Comparison of ENCODE assay signal across 19 cellular contexts in genomic region chr19:10036601-10037071, GRCh38. TPM values are rescaled to one million over a fixed set of nuclear protein-coding genes. Genes with fewer than 3 reads are reported as not detected.
"Had no signal": no experiment of that assay in that cellular context is flagged by ENCODE, and none has a peak within 500 bp of the region (broad histone marks: within the 10 kb centered on the region; RNA-seq: fewer than 3 reads in every experiment).

No MANE protein-coding gene starts in this region.

- H3K9me3 Mint-ChIP-seq: activated naive CD4-positive, alpha-beta T cell treated with anti-CD3 and anti-CD28 coated beads, Interleukin-2, amount 10 ng/mL, durations not matched to agents 7 days and 5 days; activated T-helper 2 cell treated with anti-CD3 and anti-CD28 coated beads, Interferon-gamma antibody, Interleukin-2, Interleukin-4, amounts not matched to agents 10 μg/mL and 5 μg/mL and 100 μg/mL, durations not matched to agents 14 hours and 24 hours and 36 hours; immature natural killer cell; neural crest cell had no signal

- DNase-seq: activated CD4-positive, alpha-beta T cell treated with anti-CD3 and anti-CD28 coated beads for 4 hours; activated CD8-positive, alpha-beta memory T cell treated with anti-CD3 and anti-CD28 coated beads for 24 hours; activated naive CD4-positive, alpha-beta T cell treated with anti-CD3 and anti-CD28 coated beads, Interleukin-2, amount 10 ng/mL, durations not matched to agents 7 days and 5 days; effector CD4-positive, alpha-beta T cell; glutamatergic neuron; immature natural killer cell; left cardiac atrium; mesenchymal stem cell; stimulated activated CD4-positive, alpha-beta T cell treated with anti-CD3 and anti-CD28 coated beads, Interleukin-4, amount 100 ng/mL, for 4 hours; stimulated activated naive CD8-positive, alpha-beta T cell treated with anti-CD3 and anti-CD28 coated beads, Interleukin-15, amount 100 ng/mL, for 72 hours; T1000; WERI-Rb-1 had no signal

- H3K4me3 Mint-ChIP-seq: activated naive CD4-positive, alpha-beta T cell treated with anti-CD3 and anti-CD28 coated beads, Interleukin-2, amount 10 ng/mL, durations not matched to agents 7 days and 5 days; immature natural killer cell; neural crest cell; stimulated activated naive CD8-positive, alpha-beta T cell treated with anti-CD3 and anti-CD28 coated beads, Interleukin-15, amount 100 ng/mL, for 72 hours had no signal

- H3K4me3 ChIP-seq: thoracic aorta had no signal

- H3K4me1 Mint-ChIP-seq: activated naive CD4-positive, alpha-beta T cell treated with anti-CD3 and anti-CD28 coated beads, Interleukin-2, amount 10 ng/mL, durations not matched to agents 7 days and 5 days; immature natural killer cell; neural crest cell; stimulated activated naive CD8-positive, alpha-beta T cell treated with anti-CD3 and anti-CD28 coated beads, Interleukin-15, amount 100 ng/mL, for 72 hours had no signal

- H3K9me3 ChIP-seq: thoracic aorta had no signal

- H3K27ac Mint-ChIP-seq: activated naive CD4-positive, alpha-beta T cell treated with anti-CD3 and anti-CD28 coated beads, Interleukin-2, amount 10 ng/mL, durations not matched to agents 7 days and 5 days; activated T-helper 2 cell treated with anti-CD3 and anti-CD28 coated beads, Interferon-gamma antibody, Interleukin-2, Interleukin-4, amounts not matched to agents 10 μg/mL and 5 μg/mL and 100 μg/mL, durations not matched to agents 14 hours and 24 hours and 36 hours; immature natural killer cell; stimulated activated naive CD8-positive, alpha-beta T cell treated with anti-CD3 and anti-CD28 coated beads, Interleukin-15, amount 100 ng/mL, for 72 hours had no signal

- H3K36me3 Mint-ChIP-seq: activated naive CD4-positive, alpha-beta T cell treated with anti-CD3 and anti-CD28 coated beads, Interleukin-2, amount 10 ng/mL, durations not matched to agents 7 days and 5 days; immature natural killer cell had no signal

- H3K36me3 ChIP-seq: thoracic aorta, WERI-Rb-1 had no signal

- ATAC-seq: stimulated activated naive CD8-positive, alpha-beta T cell treated with anti-CD3 and anti-CD28 coated beads, Interleukin-15, amount 100 ng/mL, for 72 hours had no signal

- H3K27ac ChIP-seq: thoracic aorta, WERI-Rb-1 had no signal

RNA-seq across cellular contexts. Expression of gene RDH8, which starts 23.4 kb away (rescaled TPM):
- total RNA-seq: activated T-helper 2 cell treated with anti-CD3 and anti-CD28 coated beads, Interferon-gamma antibody, Interleukin-2, Interleukin-4, amounts not matched to agents 10 μg/mL and 5 μg/mL and 100 μg/mL, durations not matched to agents 14 hours and 24 hours and 36 hours; cardiac septum; endothelial cell of umbilical vein; left cardiac atrium; neural crest cell; osteocyte; thoracic aorta; urinary bladder had no signal
- polyA plus RNA-seq: endothelial cell of umbilical vein, immature natural killer cell, urinary bladder had no signal

RNA-seq across cellular contexts. Expression of gene COL5A3, which starts 26.3 kb away (rescaled TPM):
- total RNA-seq: endothelial cell of umbilical vein had no signal
- polyA plus RNA-seq: endothelial cell of umbilical vein, immature natural killer cell had no signal
